ENCODE assay signal across 21 cellular contexts in the genomic region with DNA sequence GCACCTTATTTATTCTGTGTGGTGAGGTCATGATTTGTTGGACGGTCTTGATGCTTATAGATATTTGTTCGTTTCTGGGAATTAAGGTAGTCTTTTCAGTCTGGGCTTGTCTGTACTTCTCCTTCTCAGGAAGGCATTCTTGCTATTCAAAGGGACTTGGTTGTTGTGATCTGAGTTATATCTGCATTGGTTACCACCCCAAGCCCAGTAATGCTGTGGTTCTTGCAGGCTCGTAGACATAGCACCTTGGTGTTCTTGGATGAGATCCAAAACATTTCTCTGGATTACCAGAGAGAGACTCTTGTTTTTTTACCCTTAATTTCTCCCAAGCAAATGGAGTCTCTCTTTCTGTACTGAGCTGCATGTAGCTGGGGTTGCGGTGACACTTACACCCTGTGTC.
"Had no signal": no experiment of that assay in that cellular context is flagged by ENCODE, and none has a peak within 500 bp of the region (broad histone marks: within the 10 kb centered on the region; RNA-seq: fewer than 3 reads in every experiment).

No MANE protein-coding gene starts in this region.

- H3K27me3 ChIP-seq: stomach had no signal

- H3K4me1 Mint-ChIP-seq: brain; central memory CD8-positive, alpha-beta T cell; nephron progenitor cell; stimulated activated effector memory CD8-positive, alpha-beta T cell treated with anti-CD3 and anti-CD28 coated beads, Interleukin-12 subunit alpha, Interleukin-12 subunit beta, amount 100 ng/mL, for 72 hours had no signal

- ATAC-seq: left lobe of liver; stimulated activated effector memory CD8-positive, alpha-beta T cell treated with anti-CD3 and anti-CD28 coated beads, Interleukin-12 subunit alpha, Interleukin-12 subunit beta, amount 100 ng/mL, for 72 hours had no signal

- H3K27ac ChIP-seq: stomach, VCaP had no signal

- H3K4me3 ChIP-seq: lung, stomach had no signal

- H3K36me3 ChIP-seq: stomach had no signal

- H3K4me1 ChIP-seq: stomach had no signal

- H3K36me3 Mint-ChIP-seq: brain; stimulated activated effector memory CD8-positive, alpha-beta T cell treated with anti-CD3 and anti-CD28 coated beads, Interleukin-12 subunit alpha, Interleukin-12 subunit beta, amount 100 ng/mL, for 72 hours had no signal

- H3K27me3 Mint-ChIP-seq: activated naive CD8-positive, alpha-beta T cell; central memory CD8-positive, alpha-beta T cell; type B pancreatic cell had no signal

- DNase-seq: activated CD4-positive, alpha-beta T cell treated with anti-CD3 and anti-CD28 coated beads for 1 hour; amygdala; cortex of kidney; effector CD8-positive, alpha-beta T cell; foreskin fibroblast; hypothalamus; kidney; nephron progenitor cell; nucleus accumbens; stimulated activated CD4-positive, alpha-beta T cell treated with anti-CD3 and anti-CD28 coated beads, Interleukin-4, amount 100 ng/mL, for 24 hours; stomach; SW 1271; T-helper 2 cell had no signal

- H3K27ac Mint-ChIP-seq: activated naive CD8-positive, alpha-beta T cell; brain; nephron progenitor cell; type B pancreatic cell had no signal

- H3K4me3 Mint-ChIP-seq: activated naive CD8-positive, alpha-beta T cell; brain; central memory CD8-positive, alpha-beta T cell; nephron progenitor cell; stimulated activated effector memory CD8-positive, alpha-beta T cell treated with anti-CD3 and anti-CD28 coated beads, Interleukin-12 subunit alpha, Interleukin-12 subunit beta, amount 100 ng/mL, for 72 hours; type B pancreatic cell had no signal
